8 cellular contexts compared by ENCODE assay signal in the genomic region with DNA sequence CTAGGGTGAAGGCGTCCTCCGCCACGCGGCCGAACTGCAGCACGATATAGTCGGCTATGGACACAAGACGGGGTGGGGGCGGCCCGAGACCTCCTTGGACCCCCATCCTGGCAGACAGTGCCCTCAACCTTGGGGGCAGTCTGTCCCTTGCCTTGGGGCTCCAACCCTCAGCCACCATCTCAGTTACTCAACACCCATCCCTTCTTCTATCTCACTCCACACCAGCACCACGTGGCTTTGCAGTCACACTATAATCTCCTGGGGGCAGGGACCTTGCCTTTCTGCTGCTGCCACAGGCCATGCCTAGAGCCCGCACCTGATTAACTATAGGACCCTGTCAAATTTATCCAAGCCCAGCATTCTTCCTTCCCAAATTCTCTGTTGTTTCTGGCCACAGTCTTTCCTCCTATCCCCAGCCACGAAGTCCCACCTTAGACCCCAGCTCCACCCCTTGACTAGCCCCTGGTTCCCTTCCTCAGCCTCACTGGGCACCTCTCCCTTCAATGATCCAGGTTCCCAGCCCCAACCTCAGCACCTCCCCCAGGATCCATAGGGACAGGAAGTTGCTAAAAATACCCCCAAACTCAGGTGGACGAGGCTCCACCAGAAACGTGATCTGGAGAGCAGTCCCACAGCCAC. TPM values are rescaled to one million over a fixed set of nuclear protein-coding genes. Genes with fewer than 3 reads are reported as not detected.
A peak's percentile ranks its signal among the peaks of the same experiment; 100 is the strongest.
DNase-seq lines count a peak whose midpoint lies in the region; ATAC-seq and TF ChIP-seq lines count a peak whose summit lies in the region.

No MANE protein-coding gene starts in this region.

- no peaks in the 10 kb centered on the region for H3K36me3 Mint-ChIP-seq in CD4-positive, CD25-positive, alpha-beta regulatory T cell
- no peaks in the 10 kb centered on the region for H3K36me3 Mint-ChIP-seq in neural crest cell (ENCODE audit: low read depth)

- no peak overlapping the region for H3K4me3 ChIP-seq in CD4-positive, CD25-positive, alpha-beta regulatory T cell (ENCODE audit: low read depth, low read length)
- H3K4me3 ChIP-seq in effector memory CD4-positive, alpha-beta T cell (ENCODE audit: insufficient read depth, low read depth, low read length, poor library complexity, severe bottlenecking): peak overlapping the region; percentile 87

- H3K27me3 ChIP-seq in CD4-positive, CD25-positive, alpha-beta regulatory T cell (ENCODE audit: control insufficient read depth, insufficient read depth, low read length): peaks cover 8% of the 10 kb centered on the region
- H3K27me3 ChIP-seq in effector memory CD4-positive, alpha-beta T cell (replicated peaks; ENCODE audit: control insufficient read depth, insufficient read depth, low read length, poor library complexity, severe bottlenecking): no peaks in the 10 kb centered on the region

- no peak for ATAC-seq in CD4-positive, CD25-positive, alpha-beta regulatory T cell (ENCODE audit: low read depth in 2 of 2)
- ATAC-seq in GM18867 (IDR thresholded peaks at IDR 0.05; ENCODE audit: unreplicated experiment) (no peak), GM21390 (IDR thresholded peaks at IDR 0.05; ENCODE audit: unreplicated experiment) (no peak)

- H3K36me3 ChIP-seq in CD4-positive, CD25-positive, alpha-beta regulatory T cell (ENCODE audit: control insufficient read depth, insufficient read depth, low read length): no peaks in the 10 kb centered on the region
- H3K36me3 ChIP-seq in effector memory CD4-positive, alpha-beta T cell (ENCODE audit: control insufficient read depth, insufficient read depth, low read length): no peaks in the 10 kb centered on the region

- H3K27ac ChIP-seq in CD4-positive, CD25-positive, alpha-beta regulatory T cell (ENCODE audit: insufficient read depth, low read length, poor library complexity, severe bottlenecking): no peak overlapping the region
- H3K27ac ChIP-seq in effector memory CD4-positive, alpha-beta T cell (ENCODE audit: insufficient read depth, low read length, poor library complexity, severe bottlenecking): no peak overlapping the region

- H3K4me1 Mint-ChIP-seq in CD4-positive, CD25-positive, alpha-beta regulatory T cell: peaks cover 0 to 19% (median 5%) of the 10 kb centered on the region in 4 donors
- H3K4me1 Mint-ChIP-seq in neural crest cell: peaks cover 40% of the 10 kb centered on the region

- H3K4me3 Mint-ChIP-seq in CD4-positive, CD25-positive, alpha-beta regulatory T cell: peak overlapping the region; percentile 82 to 91 (median 86)
- peak overlapping the region; percentile 87 for H3K4me3 Mint-ChIP-seq in neural crest cell

- peaks cover 17% of the 10 kb centered on the region for H3K4me1 ChIP-seq in CD4-positive, CD25-positive, alpha-beta regulatory T cell (ENCODE audit: control insufficient read depth, insufficient read depth, low read length, poor library complexity, severe bottlenecking)
- peaks cover 10% of the 10 kb centered on the region for H3K4me1 ChIP-seq in effector memory CD4-positive, alpha-beta T cell (ENCODE audit: control insufficient read depth, insufficient read depth, low read length, poor library complexity, severe bottlenecking)

- DNase-seq in CD4-positive, CD25-positive, alpha-beta regulatory T cell: no peak
- DNase-seq in NCI-H82 (lab: John Stamatoyannopoulos, UW) (peak; percentile 78), neural crest cell (ENCODE audit: low read depth, low spot score) (no peak), SK-N-DZ (ENCODE audit: low spot score) (no peak), activated gamma-delta T cell treated with Interleukin-2 at 50 U/mL for 16 hours (no peak)
- DNase-seq in effector memory CD4-positive, alpha-beta T cell: no peak

- H3K9me3 Mint-ChIP-seq in CD4-positive, CD25-positive, alpha-beta regulatory T cell: peaks cover 0 to 2% (median 0%) of the 10 kb centered on the region in 7 donors
- H3K9me3 Mint-ChIP-seq in neural crest cell: no peaks in the 10 kb centered on the region

- H3K9me3 ChIP-seq in CD4-positive, CD25-positive, alpha-beta regulatory T cell (ENCODE audit: control insufficient read depth in 2 of 2, low read length in 2 of 2): no peaks in the 10 kb centered on the region
- no peaks in the 10 kb centered on the region for H3K9me3 ChIP-seq in effector memory CD4-positive, alpha-beta T cell (ENCODE audit: control insufficient read depth, low read length)

- H3K27me3 Mint-ChIP-seq in CD4-positive, CD25-positive, alpha-beta regulatory T cell: peaks cover 40% of the 10 kb centered on the region
- H3K27me3 Mint-ChIP-seq in neural crest cell (ENCODE audit: low read depth): peaks cover 5% of the 10 kb centered on the region

- TF ChIP-seq CTCF in neural crest cell (conservative IDR thresholded peaks at IDR 0.05): no peak

- peak overlapping the region in 2 of 3 donors; percentile 70 to 93 for H3K27ac Mint-ChIP-seq in CD4-positive, CD25-positive, alpha-beta regulatory T cell
- H3K27ac Mint-ChIP-seq in neural crest cell (ENCODE audit: unreplicated experiment): no peak overlapping the region

RNA-seq across cellular contexts. Expression of gene TEAD3, which starts 1.6 kb away (rescaled TPM):
- not detected for total RNA-seq in CD4-positive, CD25-positive, alpha-beta regulatory T cell
- polyA plus RNA-seq in CD4-positive, CD25-positive, alpha-beta regulatory T cell: under 1 TPM in 3 of 4 donors, not detected in 1; 0.18 to 0.24 (median 0.20) TPM
- 18.0 and 19.2 TPM in 2 replicates for total RNA-seq in neural crest cell
- polyA plus RNA-seq in SK-N-DZ (2014; cell fraction: cytosol; rRNA removed): 8.2 and 9.6 TPM in 2 replicates
- polyA plus RNA-seq in SK-N-DZ (2014; cell fraction: nucleus; rRNA removed): 12.2 and 15.4 TPM in 2 replicates

RNA-seq across cellular contexts. Expression of gene TULP1, which starts 14.2 kb away (rescaled TPM):
- not detected for total RNA-seq in CD4-positive, CD25-positive, alpha-beta regulatory T cell
- not detected for polyA plus RNA-seq in CD4-positive, CD25-positive, alpha-beta regulatory T cell
- total RNA-seq in neural crest cell: not detected in 2 replicates
- not detected in 2 replicates for polyA plus RNA-seq in SK-N-DZ (2014; cell fraction: cytosol; rRNA removed)
- polyA plus RNA-seq in SK-N-DZ (2014; cell fraction: nucleus; rRNA removed): 0.26 and 0.68 TPM in 2 replicates

RNA-seq across cellular contexts. Expression of gene RPL10A, which starts 30.3 kb away (rescaled TPM):
- 1,327 TPM for total RNA-seq in CD4-positive, CD25-positive, alpha-beta regulatory T cell
- polyA plus RNA-seq in CD4-positive, CD25-positive, alpha-beta regulatory T cell: 1,000 to 10,000 TPM in 2 of 4 donors, 100 to 1,000 TPM in 2; 848 to 1,343 (median 1,026) TPM
- total RNA-seq in neural crest cell: 1,717 and 1,733 TPM in 2 replicates
- 1,786 and 2,097 TPM in 2 replicates for polyA plus RNA-seq in SK-N-DZ (2014; cell fraction: cytosol; rRNA removed)
- 1,399 and 1,465 TPM in 2 replicates for polyA plus RNA-seq in SK-N-DZ (2014; cell fraction: nucleus; rRNA removed)

RNA-seq across cellular contexts. Expression of gene FANCE, which starts 46.4 kb away (rescaled TPM):
- total RNA-seq in CD4-positive, CD25-positive, alpha-beta regulatory T cell: 5.5 TPM
- polyA plus RNA-seq in CD4-positive, CD25-positive, alpha-beta regulatory T cell: 1 to 10 TPM; 4.8 to 6.6 (median 5.2) TPM
- 18.8 and 20.4 TPM in 2 replicates for total RNA-seq in neural crest cell
- 20.3 and 25.9 TPM in 2 replicates for polyA plus RNA-seq in SK-N-DZ (2014; cell fraction: cytosol; rRNA removed)
- 16.8 TPM in 2 replicates for polyA plus RNA-seq in SK-N-DZ (2014; cell fraction: nucleus; rRNA removed)

Comparison
In these comparisons a context has a peak if more than half of its experiments do, and no peak if none do; other contexts are left out.
1. RNA of gene TEAD3, which starts 1.6 kb away (total RNA-seq): 18.0 to 19.2 TPM in neural crest cell; not detected in CD4-positive, CD25-positive, alpha-beta regulatory T cell (single experiment); every median in the first group is over 10 times any median in the second.